In the genomic region with DNA sequence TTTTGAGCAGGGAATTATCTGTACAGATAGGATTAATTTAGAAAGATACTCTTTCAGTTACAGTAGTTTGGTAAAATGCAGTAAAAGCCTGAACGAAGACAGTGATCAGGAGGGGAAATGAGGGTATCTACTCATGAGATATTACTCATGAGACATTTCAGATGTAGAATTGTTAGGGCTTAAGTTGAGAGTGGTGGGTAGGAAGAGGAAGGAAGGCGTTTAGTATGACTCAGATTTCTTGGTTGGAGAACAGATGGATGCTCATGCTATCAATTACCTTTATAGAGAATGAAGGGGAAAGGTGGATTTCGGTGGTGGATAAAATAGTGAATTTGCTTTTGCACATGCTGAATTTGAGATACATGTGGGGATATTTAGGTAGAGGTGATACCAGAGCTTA, we compare ENCODE assay signal across 17 cellular contexts. TPM values are rescaled to one million over a fixed set of nuclear protein-coding genes. Genes with fewer than 3 reads are reported as not detected.
DNase-seq lines count a peak whose midpoint lies in the region; TF ChIP-seq lines count a peak whose summit lies in the region.
"Had no signal": no experiment of that assay in that cellular context is flagged by ENCODE, and none has a peak within 500 bp of the region (broad histone marks: within the 10 kb centered on the region; RNA-seq: fewer than 3 reads in every experiment).

No MANE protein-coding gene starts in this region.

- no TSS peak for BruUV-seq in A673 (replicated peaks; lab: Mats Ljungman, UMichigan)

- H3K9me3 ChIP-seq in A673 (ENCODE audit: low read depth, low read length, poor library complexity, severe bottlenecking) = no peaks in the 10 kb centered on the region
- H3K9me3 ChIP-seq: Caco-2 had no signal

- H3K27ac ChIP-seq in A673 (ENCODE audit: low read depth, low read length, poor library complexity, severe bottlenecking) = no peak overlapping the region
- H3K27ac ChIP-seq: BLaER1 treated with 17β-estradiol and CSF1 and Interleukin-3, amounts not matched to agents 10 nM and 100 nM; C4-2B had no signal

- H3K36me3 ChIP-seq in A673 (ENCODE audit: insufficient read depth, low read length, poor library complexity, severe bottlenecking) = no peaks in the 10 kb centered on the region
- H3K36me3 ChIP-seq: BLaER1 treated with 17β-estradiol and CSF1 and Interleukin-3, amounts not matched to agents 10 nM and 100 nM had no signal

- no peaks in the 10 kb centered on the region for H3K4me1 ChIP-seq in A673 (ENCODE audit: insufficient read depth, low read length, poor library complexity, severe bottlenecking)
- H3K4me1 ChIP-seq: BLaER1 treated with 17β-estradiol and CSF1 and Interleukin-3, amounts not matched to agents 10 nM and 100 nM had no signal

- peak; percentile 33 for DNase-seq in ELR (ENCODE audit: low read depth)
- peak; percentile 73 for DNase-seq in HT1080 (ENCODE audit: low read depth)
- peak; percentile 44 for DNase-seq in dermis blood vessel endothelial cell
- no peak for DNase-seq in A673 (ENCODE audit: low spot score)
- DNase-seq in NCI-H524 (lab: John Stamatoyannopoulos, UW) = no peak
- DNase-seq in activated T-cell treated with anti-CD3 and anti-CD28 coated beads for 4 hours = no peak
- DNase-seq: 8988T; AML-193; Caco-2; Calu3; CD4-positive, alpha-beta T cell; CD8-positive, alpha-beta T cell; DMS79 treated with DMSO at 0.1 percent for 48 hours; GDM1 had no signal

- intact Hi-C loops in A673 (cut with micrococcal nuclease; ENCODE audit: unreplicated experiment) = no loop called here

- CTCF ChIA-PET in A673 (lab: Charles Lee) = no interaction called here

- POLR2A ChIA-PET in A673 (lab: Charles Lee; ENCODE audit: low non-redundant PET) = no interaction called here

- H3K4me3 ChIP-seq in A673 (ENCODE audit: low read depth, low read length, poor library complexity, severe bottlenecking) = no peak overlapping the region
- H3K4me3 ChIP-seq: BLaER1 treated with 17β-estradiol and CSF1 and Interleukin-3, amounts not matched to agents 10 nM and 100 nM; GM12878 had no signal

- no peak for TF ChIP-seq CTCF in A673 (conservative IDR thresholded peaks at IDR 0.05; ENCODE audit: low read depth, low read length)

- H3K27me3 ChIP-seq in A673 (replicated peaks; ENCODE audit: insufficient read depth, low read depth, low read length, poor library complexity) = no peaks in the 10 kb centered on the region
- H3K27me3 ChIP-seq: BLaER1 treated with 17β-estradiol and CSF1 and Interleukin-3, amounts not matched to agents 10 nM and 100 nM had no signal

RNA-seq across cellular contexts. Expression of a gene that starts 15.8 kb away (rescaled TPM):
- 0.19 TPM in 1 of 2 replicates, not detected in the other for total RNA-seq in HT1080 (2014; rRNA removed; shearing (Covaris generic))
- polyA plus RNA-seq in HT1080 (2015; cell fraction: cytosol; rRNA removed) = 0.14 and 0.31 TPM in 2 replicates
- 0.54 and 2.0 TPM in 2 replicates for polyA plus RNA-seq in HT1080 (2015; cell fraction: nucleus; rRNA removed)
- total RNA-seq in dermis blood vessel endothelial cell = under 0.01 and 0.23 TPM in 2 replicates
- 0.98 and 1.1 TPM in 2 replicates for total RNA-seq in A673 (2021)

Comparison
In these comparisons a context has a peak if more than half of its experiments do, and no peak if none do; other contexts are left out.
1. DNase-seq: peak in ELR (single experiment), HT1080 (single experiment) and dermis blood vessel endothelial cell (single experiment); none in A673 (single experiment), NCI-H524 (0 of 2) and activated T-cell treated with anti-CD3 and anti-CD28 coated beads for 4 hours (single experiment).